18 cellular contexts compared by ENCODE assay signal in the genomic region with DNA sequence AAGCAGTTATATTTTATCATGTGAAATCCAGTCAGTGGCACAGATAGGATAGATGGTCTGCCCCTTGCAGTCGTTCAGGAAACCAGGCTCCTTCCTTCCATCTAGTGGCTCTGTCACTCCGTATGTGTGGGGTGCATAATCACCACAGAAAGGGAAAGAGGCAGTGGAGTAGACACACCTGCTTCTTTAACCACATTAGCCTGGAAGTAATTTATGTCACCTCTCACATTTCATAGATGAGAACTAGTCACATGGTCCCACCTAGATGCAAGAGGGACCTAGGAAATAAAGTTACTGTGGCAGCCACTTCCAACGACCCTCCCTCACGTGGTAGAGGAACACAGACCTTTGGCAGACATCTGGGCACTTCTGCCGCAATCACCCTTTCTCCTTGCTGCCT. TPM values are rescaled to one million over a fixed set of nuclear protein-coding genes. Genes with fewer than 3 reads are reported as not detected.
A peak's percentile ranks its signal among the peaks of the same experiment; 100 is the strongest.
DNase-seq lines count a peak whose midpoint lies in the region; ATAC-seq and TF ChIP-seq lines count a peak whose summit lies in the region.
"Had no signal": no experiment of that assay in that cellular context is flagged by ENCODE, and none has a peak within 500 bp of the region (broad histone marks: within the 10 kb centered on the region; RNA-seq: fewer than 3 reads in every experiment).

No MANE protein-coding gene starts in this region.

- DNase-seq in NCI-H345 (lab: John Stamatoyannopoulos, UW) (peak; percentile 29), NCI-H345 treated with DMSO at 0.1 percent for 48 hours (lab: John Stamatoyannopoulos, UW; ENCODE audit: unreplicated experiment) (no peak), NCI-H1417 (lab: John Stamatoyannopoulos, UW) (peak; percentile 66 to 88 (median 78)), NCI-H69 (lab: John Stamatoyannopoulos, UW) (peak; percentile 90), psoas muscle (no peak), posterior vena cava (ENCODE audit: low spot score) (no peak)
- DNase-seq: activated T-cell treated with anti-CD3 and anti-CD28 coated beads, Interleukin-2, amount 50 U/mL, for 24 hours; amniotic stem cell; cortex of kidney; HFFc6; mammary epithelial cell; spleen; trophoblast cell had no signal

- peak in 3 of 4 donors; percentile 55 to 81 (median 66) for ATAC-seq in psoas muscle
- ATAC-seq in HG03439 (IDR thresholded peaks at IDR 0.05; ENCODE audit: unreplicated experiment) = no peak
- no peak for ATAC-seq in GM19452 (IDR thresholded peaks at IDR 0.05; ENCODE audit: unreplicated experiment)

- no peaks in the 10 kb centered on the region for H3K36me3 ChIP-seq in psoas muscle (ENCODE audit: insufficient read depth in 1 of 2, low read depth in 1 of 2)
- H3K36me3 ChIP-seq: neutrophil, SJSA1, spleen had no signal

- intact Hi-C loops in psoas muscle (cut with DNase I) = no loop called here
- intact Hi-C loops in posterior vena cava (cut with DNase I) = no loop called here

- no peak overlapping the region for H3K4me3 ChIP-seq in psoas muscle
- H3K4me3 ChIP-seq: SJSA1, spleen had no signal

- no peak for TF ChIP-seq CTCF in psoas muscle (IDR thresholded peaks at IDR 0.05)

- H3K27me3 ChIP-seq in psoas muscle (ENCODE audit: insufficient read depth in 3 of 3, low read length in 2 of 3) = no peaks in the 10 kb centered on the region
- H3K27me3 ChIP-seq: neutrophil, SJSA1, spleen had no signal

- WGBS in psoas muscle, 3 donors = 34 to 42% (median 37%) methylated on average over 5 of the region's 5 CpGs

- no peaks in the 10 kb centered on the region for H3K9me3 ChIP-seq in psoas muscle
- H3K9me3 ChIP-seq: neutrophil, SJSA1, spleen had no signal

- H3K27ac ChIP-seq in psoas muscle = no peak overlapping the region
- H3K27ac ChIP-seq: neutrophil, SJSA1, spleen had no signal

- H3K4me1 ChIP-seq in psoas muscle = no peaks in the 10 kb centered on the region
- H3K4me1 ChIP-seq: SJSA1, spleen had no signal

RNA-seq across cellular contexts. Expression of gene RNU6-8, which starts 14.2 kb away (rescaled TPM):
- total RNA-seq in psoas muscle = not detected
- polyA plus RNA-seq in psoas muscle = not detected
- not detected for total RNA-seq in posterior vena cava
- total RNA-seq: HFFc6, mammary epithelial cell, NCI-H460, SJSA1, spleen had no signal
- polyA plus RNA-seq: mammary epithelial cell, spleen had no signal

RNA-seq across cellular contexts. Expression of gene RNU6-7, which starts 15.5 kb away (rescaled TPM):
- total RNA-seq in psoas muscle (not detected), posterior vena cava (not detected)
- polyA plus RNA-seq in psoas muscle = not detected
- total RNA-seq: HFFc6, mammary epithelial cell, NCI-H460, SJSA1, spleen had no signal
- polyA plus RNA-seq: mammary epithelial cell, spleen had no signal

Comparison
In these comparisons a context has a peak if more than half of its experiments do, and no peak if none do; other contexts are left out.
1. DNase-seq: peak in NCI-H345 (single experiment), NCI-H1417 (3 of 3) and NCI-H69 (single experiment); none in NCI-H345 treated with DMSO at 0.1 percent for 48 hours (single experiment), psoas muscle (0 of 2) and posterior vena cava (single experiment).
2. ATAC-seq: peak in psoas muscle (3 of 4); none in HG03439 (single experiment) and GM19452 (single experiment).